Comparison of ENCODE assay signal across 9 cellular contexts in the genomic region with DNA sequence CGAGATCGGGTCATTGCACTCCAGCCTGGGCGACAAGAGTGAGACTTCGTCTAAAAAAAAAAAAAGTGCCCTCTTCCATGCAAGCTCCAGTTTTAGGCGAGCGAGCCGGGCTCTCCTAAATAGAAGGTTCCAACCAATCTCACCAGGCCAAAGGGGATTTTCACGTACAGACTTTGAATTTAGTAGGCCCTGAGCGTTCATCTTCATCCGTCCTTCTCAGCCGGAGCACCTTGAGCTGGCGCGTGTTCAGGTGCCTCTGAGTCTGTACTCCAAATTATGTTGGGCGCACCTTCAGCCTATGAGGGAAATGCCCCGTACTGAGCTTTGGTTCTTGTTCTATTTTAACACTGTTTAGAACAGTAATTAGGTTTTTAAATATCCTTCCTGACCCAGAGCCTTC. TPM values are rescaled to one million over a fixed set of nuclear protein-coding genes. Genes with fewer than 3 reads are reported as not detected.
A peak's percentile ranks its signal among the peaks of the same experiment; 100 is the strongest.
DNase-seq lines count a peak whose midpoint lies in the region; ATAC-seq and TF ChIP-seq lines count a peak whose summit lies in the region.
"Had no signal": no experiment of that assay in that cellular context is flagged by ENCODE, and none has a peak within 500 bp of the region (broad histone marks: within the 10 kb centered on the region; RNA-seq: fewer than 3 reads in every experiment).

No MANE protein-coding gene starts in this region.

- peaks cover 51% of the 10 kb centered on the region for H3K36me3 Mint-ChIP-seq in activated naive CD4-positive, alpha-beta T cell treated with anti-CD3 and anti-CD28 coated beads, Interleukin-2, amount 50 U/mL, for 24 hours
- H3K36me3 Mint-ChIP-seq in naive B cell = peaks cover 26 to 61% of the 10 kb centered on the region in 2 donors

- H3K9me3 ChIP-seq in tibial artery = no peaks in the 10 kb centered on the region
- H3K9me3 ChIP-seq: pancreas had no signal

- H3K4me3 Mint-ChIP-seq in activated naive CD4-positive, alpha-beta T cell treated with anti-CD3 and anti-CD28 coated beads, Interleukin-2, amount 50 U/mL, for 24 hours = peak overlapping the region; percentile 11
- peak overlapping the region in 7 of 8 donors; percentile 72 to 98 (median 94) for H3K4me3 Mint-ChIP-seq in naive B cell

- intact Hi-C loops in tibial artery (cut with DNase I; ENCODE audit: low total_unique reads) = loop anchor here (2.0 to 5.0 kb wide), 3 partner anchors 13 to 128 kb away; a partner anchor contains a TSS

- peaks cover 0 to 21% (median 13%) of the 10 kb centered on the region in 4 donors for H3K4me1 ChIP-seq in tibial artery

- H3K4me3 ChIP-seq in tibial artery = no peak overlapping the region

- H3K9me3 Mint-ChIP-seq in activated naive CD4-positive, alpha-beta T cell treated with anti-CD3 and anti-CD28 coated beads, Interleukin-2, amount 50 U/mL, for 24 hours = no peaks in the 10 kb centered on the region
- H3K9me3 Mint-ChIP-seq in naive B cell = no peaks in the 10 kb centered on the region

- no peak for TF ChIP-seq CTCF in tibial artery (IDR thresholded peaks at IDR 0.05)

- H3K27ac ChIP-seq in tibial artery = peak overlapping the region; percentile 88 to 89

- no peaks in the 10 kb centered on the region for H3K27me3 Mint-ChIP-seq in activated naive CD4-positive, alpha-beta T cell treated with anti-CD3 and anti-CD28 coated beads, Interleukin-2, amount 50 U/mL, for 24 hours
- no peaks in the 10 kb centered on the region for H3K27me3 Mint-ChIP-seq in naive B cell

- no peak for ATAC-seq in naive B cell (ENCODE audit: low read depth in 2 of 2)
- ATAC-seq in GM18873 (IDR thresholded peaks at IDR 0.05; ENCODE audit: low FRiP score, unreplicated experiment) = no peak

- H3K27ac Mint-ChIP-seq in activated naive CD4-positive, alpha-beta T cell treated with anti-CD3 and anti-CD28 coated beads, Interleukin-2, amount 50 U/mL, for 24 hours = peak overlapping the region; percentile 93
- H3K27ac Mint-ChIP-seq in naive B cell = peak overlapping the region in 5 of 6 donors; percentile 81 to 100 (median 97)

- peaks cover 74% of the 10 kb centered on the region for H3K4me1 Mint-ChIP-seq in activated naive CD4-positive, alpha-beta T cell treated with anti-CD3 and anti-CD28 coated beads, Interleukin-2, amount 50 U/mL, for 24 hours
- H3K4me1 Mint-ChIP-seq in naive B cell = peaks cover 69 to 82% (median 78%) of the 10 kb centered on the region in 3 donors

- H3K27me3 ChIP-seq in tibial artery = no peaks in the 10 kb centered on the region
- H3K27me3 ChIP-seq: pancreas had no signal

- no peak for DNase-seq in activated naive CD4-positive, alpha-beta T cell (lab: John Stamatoyannopoulos, UW)
- DNase-seq in activated CD8-positive, alpha-beta memory T cell treated with anti-CD3 and anti-CD28 coated beads, Interleukin-2, amount 50 U/mL, for 48 hours = peak; percentile 53
- DNase-seq in naive B cell (no peak), tibial artery (no peak), NCI-H226 (no peak), NCI-H2107 treated with DMSO at 0.1 percent for 48 hours (lab: John Stamatoyannopoulos, UW; ENCODE audit: unreplicated experiment) (no peak)

- H3K36me3 ChIP-seq in tibial artery = peaks cover 0 to 21% (median 13%) of the 10 kb centered on the region in 3 donors
- H3K36me3 ChIP-seq: pancreas had no signal

RNA-seq across cellular contexts. Expression of a gene that starts 0.8 kb away (rescaled TPM):
- 10 to 100 TPM; 18.2 to 33.0 (median 25.4) TPM for polyA plus RNA-seq in naive B cell (ENCODE audit: low read depth in 6 of 6)

RNA-seq across cellular contexts. Expression of a gene that starts 4.5 kb away (rescaled TPM):
- 100 to 1,000 TPM; 297 to 462 (median 380) TPM for polyA plus RNA-seq in naive B cell (ENCODE audit: low read depth in 6 of 6)

RNA-seq across cellular contexts. Expression of a gene that starts 14.1 kb away (rescaled TPM):
- polyA plus RNA-seq in naive B cell (ENCODE audit: low read depth in 6 of 6) = 100 to 1,000 TPM; 106 to 215 (median 145) TPM

RNA-seq across cellular contexts. Expression of a gene that starts 14.6 kb away (rescaled TPM):
- polyA plus RNA-seq in naive B cell (ENCODE audit: low read depth in 6 of 6) = 100 to 1,000 TPM; 347 to 677 (median 445) TPM

RNA-seq across cellular contexts. Expression of a gene that starts 22.6 kb away (rescaled TPM):
- 1,000 to 10,000 TPM in 1 of 6 donors, 100 to 1,000 TPM in 5; 669 to 1,199 (median 837) TPM for polyA plus RNA-seq in naive B cell (ENCODE audit: low read depth in 6 of 6)
